8 cellular contexts compared by ENCODE assay signal in the genomic region with DNA sequence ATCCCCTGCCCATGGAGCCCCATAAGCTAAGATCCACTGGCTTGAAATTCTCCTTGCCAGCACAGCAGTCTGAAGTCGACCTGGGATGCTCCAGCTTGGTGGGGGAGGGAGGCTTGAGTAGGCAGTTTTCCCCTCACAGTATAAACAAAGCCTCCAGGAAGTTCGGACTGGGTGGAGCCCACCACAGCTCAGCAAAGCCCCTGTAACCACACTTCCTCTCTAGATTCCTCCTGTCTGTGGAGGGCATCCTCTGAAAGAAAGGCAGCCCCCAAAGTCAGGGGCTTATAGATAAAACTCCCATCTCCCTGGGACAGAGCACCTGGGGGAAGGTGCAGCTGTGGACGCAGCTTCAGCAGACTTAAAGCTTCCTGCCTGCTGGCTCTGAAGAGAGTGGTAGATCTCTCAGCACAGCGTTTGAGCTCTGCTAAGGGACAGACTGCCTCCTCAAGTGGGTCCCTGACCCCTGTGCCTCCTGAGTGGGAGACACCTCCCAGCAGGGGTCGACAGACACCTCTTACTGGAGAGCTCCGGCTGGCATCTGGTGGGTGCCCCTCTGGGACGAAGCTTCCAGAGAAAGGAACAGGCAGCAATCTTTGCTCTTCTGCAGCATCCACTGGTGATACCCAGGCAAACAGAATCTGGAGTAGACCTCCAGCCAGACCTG.
DNase-seq lines count a peak whose midpoint lies in the region; ATAC-seq and TF ChIP-seq lines count a peak whose summit lies in the region.
"Not testable (repeated sequence)": the region's sequence is repeated elsewhere in the genome, so short reads cannot be mapped to it uniquely, and the experiment has no call there.

No MANE protein-coding gene starts in this region.

- H2AFZ ChIP-seq in GM23338, result not testable (repeated sequence)
- H2AFZ ChIP-seq in neuronal stem cell (ENCODE audit: low read length), result peak overlapping the region; percentile 43

- CTCF ChIA-PET in T-cell (lab: Charles Lee), result interaction anchor here in 1 of 2 donors (0.5 kb wide), 1 partner anchor 719 kb away, joined by 3 read pairs; no protein-coding TSS in a partner anchor
- CTCF ChIA-PET in activated CD4-positive, alpha-beta T cell treated with anti-CD3 and anti-CD28 coated beads, Interleukin-2, amount 10 ng/mL, durations not matched to agents 7 days and 5 days (lab: Charles Lee), result not testable (repeated sequence)

- not testable (repeated sequence) for H3K4me3 Mint-ChIP-seq in GM23338
- peak overlapping the region; percentile 32 to 82 (median 68) for H3K4me3 Mint-ChIP-seq in T-cell
- peak overlapping the region; percentile 11 for H3K4me3 Mint-ChIP-seq in activated CD4-positive, alpha-beta T cell treated with anti-CD3 and anti-CD28 coated beads, Interleukin-2, amount 10 ng/mL, durations not matched to agents 7 days and 5 days
- peak overlapping the region; percentile 66 for H3K4me3 Mint-ChIP-seq in activated naive CD4-positive, alpha-beta T cell treated with anti-CD3 and anti-CD28 coated beads, Interleukin-2, amount 50 U/mL, for 24 hours

- H2BK120ac ChIP-seq in neuronal stem cell (ENCODE audit: low read depth, low read length), result not testable (repeated sequence)

- TF ChIP-seq CTCF in GM23338 (conservative IDR thresholded peaks at IDR 0.05; ENCODE audit: low read depth in 2 of 2), result peak in 1 of 2 experiments; percentile 30; a peak in 1 of 4 replicates
- not testable (repeated sequence) for TF ChIP-seq CTCF in heart right ventricle (IDR thresholded peaks at IDR 0.05); lung (IDR thresholded peaks at IDR 0.05; ENCODE audit: control extremely low read depth, extremely low read depth)

- not testable (repeated sequence) for H2BK5ac ChIP-seq in neuronal stem cell (ENCODE audit: low read length)

- H3K27ac Mint-ChIP-seq in GM23338, result 0 out of 2 replicates have a peak overlapping the region, but pooled peaks have one; percentile 0
- peak overlapping the region; percentile 47 to 88 for H3K27ac Mint-ChIP-seq in T-cell
- peak overlapping the region; percentile 80 for H3K27ac Mint-ChIP-seq in activated CD4-positive, alpha-beta T cell treated with anti-CD3 and anti-CD28 coated beads, Interleukin-2, amount 10 ng/mL, durations not matched to agents 7 days and 5 days
- H3K27ac Mint-ChIP-seq in activated naive CD4-positive, alpha-beta T cell treated with anti-CD3 and anti-CD28 coated beads, Interleukin-2, amount 50 U/mL, for 24 hours, result not testable (repeated sequence)

- intact Hi-C loops in heart right ventricle (cut with DNase I), result not testable (repeated sequence)

- H4K91ac ChIP-seq in neuronal stem cell (ENCODE audit: low read depth, low read length, poor library complexity), result not testable (repeated sequence)

- peak overlapping the region in 9 of 10 experiments; percentile 36 to 65 (median 53); a peak in 19 of 20 replicates for H3K4me3 ChIP-seq in BLaER1 treated with 17β-estradiol and CSF1 and Interleukin-3, amounts not matched to agents 10 nM and 100 nM
- not testable (repeated sequence) for H3K4me3 ChIP-seq in GM23338; lung; neuronal stem cell (ENCODE audit: low read length in 2 of 2)
- peak overlapping the region in 1 of 10 donors; percentile 1 for H3K4me3 ChIP-seq in heart right ventricle

- not testable (repeated sequence) for H2BK15ac ChIP-seq in neuronal stem cell (ENCODE audit: low read length)

- H2AK5ac ChIP-seq in neuronal stem cell (ENCODE audit: low read depth, low read length), result not testable (repeated sequence)

- peaks cover 0 to 12% (median 0%) of the 10 kb centered on the region in 11 experiments; a peak in 3 of 22 replicates for H4K20me1 ChIP-seq in BLaER1 treated with 17β-estradiol and CSF1 and Interleukin-3, amounts not matched to agents 10 nM and 100 nM
- not testable (repeated sequence) for H4K20me1 ChIP-seq in GM23338 (replicated peaks; ENCODE audit: insufficient read depth)

- H3K4me1 ChIP-seq in BLaER1 treated with 17β-estradiol and CSF1 and Interleukin-3, amounts not matched to agents 10 nM and 100 nM, result peaks cover 54 to 64% (median 61%) of the 10 kb centered on the region in 10 experiments
- H3K4me1 ChIP-seq in GM23338 (ENCODE audit: insufficient read depth); lung (ENCODE audit: control insufficient read depth in 2 of 2, insufficient read depth in 2 of 2, low read length in 2 of 2); neuronal stem cell (ENCODE audit: control insufficient read depth in 2 of 2, insufficient read depth in 1 of 2, low read depth in 1 of 2, low read length in 2 of 2): not testable (repeated sequence)
- peaks cover 0 to 49% (median 20%) of the 10 kb centered on the region in 9 donors for H3K4me1 ChIP-seq in heart right ventricle

- not testable (repeated sequence) for H3K18ac ChIP-seq in neuronal stem cell (ENCODE audit: low read length)

- H3K36me3 ChIP-seq in BLaER1 treated with 17β-estradiol and CSF1 and Interleukin-3, amounts not matched to agents 10 nM and 100 nM, result peaks cover 0 to 36% (median 11%) of the 10 kb centered on the region in 11 experiments; a peak in 12 of 22 replicates
- not testable (repeated sequence) for H3K36me3 ChIP-seq in GM23338 (ENCODE audit: insufficient read depth); heart right ventricle; lung (ENCODE audit: control insufficient read depth in 2 of 2, insufficient read depth in 2 of 2, low read length in 2 of 2); neuronal stem cell (replicated peaks in 1 of 2; ENCODE audit: control insufficient read depth in 2 of 2, insufficient read depth in 2 of 2, low read length in 2 of 2)

- H3K4ac ChIP-seq in neuronal stem cell (ENCODE audit: low read length), result not testable (repeated sequence)

- H3K9me2 ChIP-seq in GM23338 (ENCODE audit: insufficient read depth), result not testable (repeated sequence)

- peak; percentile 20 for DNase-seq in GM23338 (ENCODE audit: low spot score)
- peak in 6 of 34 experiments; percentile 2 to 22 (median 7) for DNase-seq in T-cell
- DNase-seq in activated CD4-positive, alpha-beta T cell treated with anti-CD3 and anti-CD28 coated beads, Interleukin-2, amount 10 ng/mL, durations not matched to agents 7 days and 5 days; lung (ENCODE audit: low spot score); neuronal stem cell (ENCODE audit: low spot score): not testable (repeated sequence)
- DNase-seq in heart right ventricle, result peak in 1 of 2 donors; percentile 32

- H3K9ac ChIP-seq in BLaER1 treated with 17β-estradiol and CSF1 and Interleukin-3, amounts not matched to agents 10 nM and 100 nM, result peak overlapping the region in 10 of 11 experiments; percentile 36 to 84 (median 77); a peak in 20 of 22 replicates
- not testable (repeated sequence) for H3K9ac ChIP-seq in neuronal stem cell (ENCODE audit: low read depth, low read length, poor library complexity)

- WGBS in heart right ventricle, 2 donors, result 56 to 60% methylated on average over 7 of the region's 7 CpGs
- WGBS in lung, 2 donors, result 41 to 45% methylated on average over 7 of the region's 7 CpGs
- WGBS in neuronal stem cell (ENCODE audit: extremely low coverage in 2 of 2, insufficient read length in 2 of 2, insufficient replicate concordance in 1 of 2), 2 donors, result no CpG with 5 or more reads among the region's 7 CpGs

- H3K79me1 ChIP-seq in neuronal stem cell (ENCODE audit: low read depth, low read length), result not testable (repeated sequence)

- not testable (repeated sequence) for H3K27me3 Mint-ChIP-seq in GM23338 (ENCODE audit: insufficient read depth, low read depth, poor library complexity); T-cell; activated CD4-positive, alpha-beta T cell treated with anti-CD3 and anti-CD28 coated beads, Interleukin-2, amount 10 ng/mL, durations not matched to agents 7 days and 5 days; activated naive CD4-positive, alpha-beta T cell treated with anti-CD3 and anti-CD28 coated beads, Interleukin-2, amount 50 U/mL, for 24 hours

- H3K27ac ChIP-seq in BLaER1 treated with 17β-estradiol and CSF1 and Interleukin-3, amounts not matched to agents 10 nM and 100 nM, result peak overlapping the region; percentile 25 to 95 (median 91); a peak in 21 of 22 replicates
- H3K27ac ChIP-seq in GM23338 (ENCODE audit: low read depth); neuronal stem cell (replicated peaks; ENCODE audit: low read length): not testable (repeated sequence)
- peak overlapping the region in 7 of 10 donors; percentile 23 to 66 (median 51) for H3K27ac ChIP-seq in heart right ventricle
- peak overlapping the region; percentile 6 to 47 for H3K27ac ChIP-seq in lung (ENCODE audit: low read depth in 1 of 2, low read length in 1 of 2)

- H3K36me3 Mint-ChIP-seq in GM23338 (ENCODE audit: low read depth); activated naive CD4-positive, alpha-beta T cell treated with anti-CD3 and anti-CD28 coated beads, Interleukin-2, amount 50 U/mL, for 24 hours: not testable (repeated sequence)
- H3K36me3 Mint-ChIP-seq in T-cell, result peaks cover 25% of the 10 kb centered on the region
- peaks cover 16% of the 10 kb centered on the region for H3K36me3 Mint-ChIP-seq in activated CD4-positive, alpha-beta T cell treated with anti-CD3 and anti-CD28 coated beads, Interleukin-2, amount 10 ng/mL, durations not matched to agents 7 days and 5 days (ENCODE audit: low read depth)

- H3K4me2 ChIP-seq in BLaER1 treated with 17β-estradiol and CSF1 and Interleukin-3, amounts not matched to agents 10 nM and 100 nM, result peak overlapping the region; percentile 87 to 98 (median 93)
- H3K4me2 ChIP-seq in GM23338; neuronal stem cell (ENCODE audit: insufficient read depth, low read length, poor library complexity, severe bottlenecking): not testable (repeated sequence)

- peaks cover 13% of the 10 kb centered on the region; the same call in 2 of the 3 replicates for H3K9me3 Mint-ChIP-seq in GM23338
- H3K9me3 Mint-ChIP-seq in T-cell, result peaks cover 0 to 17% (median 2%) of the 10 kb centered on the region in 3 donors
- H3K9me3 Mint-ChIP-seq in activated CD4-positive, alpha-beta T cell treated with anti-CD3 and anti-CD28 coated beads, Interleukin-2, amount 10 ng/mL, durations not matched to agents 7 days and 5 days; activated naive CD4-positive, alpha-beta T cell treated with anti-CD3 and anti-CD28 coated beads, Interleukin-2, amount 50 U/mL, for 24 hours: not testable (repeated sequence)

- not testable (repeated sequence) for H3K79me2 ChIP-seq in GM23338 (replicated peaks; ENCODE audit: insufficient read depth)

- H3K14ac ChIP-seq in neuronal stem cell (ENCODE audit: low read length), result not testable (repeated sequence)

- peak; percentile 36; the same call in 1 of the 3 replicates for ATAC-seq in GM23338
- ATAC-seq in T-cell (replicated peaks in 1 of 4), result peak; percentile 40 to 75 (median 63)
- peak in 6 of 8 donors; percentile 39 to 88 (median 56) for ATAC-seq in heart right ventricle
- not testable (repeated sequence) for ATAC-seq in lung (ENCODE audit: insufficient read depth, low FRiP score)

- H2BK12ac ChIP-seq in neuronal stem cell (ENCODE audit: low read length), result not testable (repeated sequence)

- H4K8ac ChIP-seq in neuronal stem cell (ENCODE audit: low read depth, low read length), result not testable (repeated sequence)

- POLR2A ChIA-PET in T-cell (lab: Charles Lee); activated CD4-positive, alpha-beta T cell treated with anti-CD3 and anti-CD28 coated beads, Interleukin-2, amount 10 ng/mL, durations not matched to agents 7 days and 5 days (lab: Charles Lee): not testable (repeated sequence)

- not testable (repeated sequence) for H3F3A ChIP-seq in GM23338 (replicated peaks; ENCODE audit: low read depth)

- peaks cover 36 to 50% (median 47%) of the 10 kb centered on the region in 11 experiments for H3K9me3 ChIP-seq in BLaER1 treated with 17β-estradiol and CSF1 and Interleukin-3, amounts not matched to agents 10 nM and 100 nM (replicated peaks in 1 of 11)
- H3K9me3 ChIP-seq in heart right ventricle, result peaks cover 0 to 40% (median 7%) of the 10 kb centered on the region in 11 donors
- not testable (repeated sequence) for H3K9me3 ChIP-seq in lung (ENCODE audit: control insufficient read depth in 2 of 2, insufficient read depth in 1 of 2, low read length in 1 of 2); neuronal stem cell (replicated peaks in 1 of 2; ENCODE audit: control insufficient read depth in 2 of 2, insufficient read depth in 1 of 2, low read depth in 1 of 2, low read length in 2 of 2)

- H3K27me3 ChIP-seq in BLaER1 treated with 17β-estradiol and CSF1 and Interleukin-3, amounts not matched to agents 10 nM and 100 nM; GM23338 (ENCODE audit: insufficient read depth); heart right ventricle; lung (ENCODE audit: control insufficient read depth, insufficient read depth); neuronal stem cell (ENCODE audit: control insufficient read depth in 3 of 3, insufficient read depth in 3 of 3, low read depth in 1 of 3, low read length in 3 of 3): not testable (repeated sequence)

- H3K23ac ChIP-seq in neuronal stem cell (ENCODE audit: low read depth, low read length, poor library complexity), result not testable (repeated sequence)

- peaks cover 21% of the 10 kb centered on the region for H3K4me1 Mint-ChIP-seq in GM23338
- peaks cover 56 to 62% (median 56%) of the 10 kb centered on the region in 3 donors for H3K4me1 Mint-ChIP-seq in T-cell
- peaks cover 46% of the 10 kb centered on the region for H3K4me1 Mint-ChIP-seq in activated CD4-positive, alpha-beta T cell treated with anti-CD3 and anti-CD28 coated beads, Interleukin-2, amount 10 ng/mL, durations not matched to agents 7 days and 5 days
- H3K4me1 Mint-ChIP-seq in activated naive CD4-positive, alpha-beta T cell treated with anti-CD3 and anti-CD28 coated beads, Interleukin-2, amount 50 U/mL, for 24 hours, result peaks cover 60% of the 10 kb centered on the region
